Comparison of ENCODE assay signal across 2 cellular contexts in the genomic region with DNA sequence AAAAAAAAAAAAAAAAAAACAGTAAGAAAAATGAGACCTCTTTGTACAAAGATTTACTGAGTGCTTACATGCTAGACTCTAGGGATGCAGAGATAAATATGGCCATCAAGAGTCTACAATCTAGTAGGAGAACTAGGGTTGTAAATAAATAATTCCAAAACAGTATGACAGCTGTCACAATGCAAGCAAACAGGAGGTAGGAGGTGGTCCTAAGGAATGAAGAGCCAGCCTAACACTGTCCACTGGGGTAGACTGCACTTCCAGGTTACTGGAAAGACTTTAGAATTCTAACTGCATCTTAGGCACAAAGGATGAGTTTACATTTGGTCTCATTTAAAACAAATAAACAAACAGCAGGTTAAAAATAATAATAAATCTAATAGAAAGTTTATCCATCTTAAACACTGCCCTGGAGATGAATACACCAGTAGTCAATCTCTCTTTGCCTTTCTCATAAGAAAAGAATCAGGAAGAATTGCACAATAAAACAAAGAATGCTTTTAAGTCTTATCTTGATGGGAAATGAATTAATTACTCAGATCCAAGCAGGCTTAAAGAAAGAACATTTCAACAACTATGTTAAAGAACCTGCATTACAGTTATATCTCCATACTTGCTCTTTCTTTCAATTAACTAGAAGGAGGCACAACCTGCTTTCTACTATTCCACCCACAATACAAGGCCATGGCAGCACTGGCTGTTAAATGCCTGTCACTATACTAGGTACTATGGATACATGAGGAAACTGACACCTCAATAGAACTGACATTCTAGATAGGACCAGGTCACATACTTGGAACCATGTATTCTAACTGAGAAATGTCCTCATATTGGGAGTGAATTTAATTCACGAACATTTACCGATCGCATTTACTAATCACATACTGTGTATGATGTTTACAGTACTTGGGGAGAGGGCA.
A peak's percentile ranks its signal among the peaks of the same experiment; 100 is the strongest.
TF ChIP-seq lines count a peak whose summit lies in the region.

No MANE protein-coding gene starts in this region.

TF ChIP-seq in HepG2, 621 proteins besides CTCF, POLR2A, EP300 and RAD21:
- peak; percentile 19; the same call in 1 of the 2 replicates for TF ChIP-seq CEBPB (IDR thresholded peaks at IDR 0.05; ENCODE audit: borderline replicate concordance, low read depth, low read length)
- TF ChIP-seq ZNF382 (CRISPR knock-in tag; IDR thresholded peaks at IDR 0.05; ENCODE audit: borderline replicate concordance), result no peak

TF ChIP-seq in WTC11, 78 proteins besides CTCF, POLR2A, EP300 and RAD21:
- no peak for TF ChIP-seq CREB1 (CRISPR knock-in tag; IDR thresholded peaks at IDR 0.05)
- TF ChIP-seq, protein P1, sequence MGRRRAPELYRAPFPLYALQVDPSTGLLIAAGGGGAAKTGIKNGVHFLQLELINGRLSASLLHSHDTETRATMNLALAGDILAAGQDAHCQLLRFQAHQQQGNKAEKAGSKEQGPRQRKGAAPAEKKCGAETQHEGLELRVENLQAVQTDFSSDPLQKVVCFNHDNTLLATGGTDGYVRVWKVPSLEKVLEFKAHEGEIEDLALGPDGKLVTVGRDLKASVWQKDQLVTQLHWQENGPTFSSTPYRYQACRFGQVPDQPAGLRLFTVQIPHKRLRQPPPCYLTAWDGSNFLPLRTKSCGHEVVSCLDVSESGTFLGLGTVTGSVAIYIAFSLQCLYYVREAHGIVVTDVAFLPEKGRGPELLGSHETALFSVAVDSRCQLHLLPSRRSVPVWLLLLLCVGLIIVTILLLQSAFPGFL (CRISPR knock-in tag; IDR thresholded peaks at IDR 0.05; ENCODE audit: borderline replicate concordance), result no peak
- TF ChIP-seq TCF7 (CRISPR knock-in tag; IDR thresholded peaks at IDR 0.05; ENCODE audit: low read depth), result no peak
- no peak for TF ChIP-seq GABPB1 (CRISPR knock-in tag; IDR thresholded peaks at IDR 0.05)
- TF ChIP-seq, protein P2, sequence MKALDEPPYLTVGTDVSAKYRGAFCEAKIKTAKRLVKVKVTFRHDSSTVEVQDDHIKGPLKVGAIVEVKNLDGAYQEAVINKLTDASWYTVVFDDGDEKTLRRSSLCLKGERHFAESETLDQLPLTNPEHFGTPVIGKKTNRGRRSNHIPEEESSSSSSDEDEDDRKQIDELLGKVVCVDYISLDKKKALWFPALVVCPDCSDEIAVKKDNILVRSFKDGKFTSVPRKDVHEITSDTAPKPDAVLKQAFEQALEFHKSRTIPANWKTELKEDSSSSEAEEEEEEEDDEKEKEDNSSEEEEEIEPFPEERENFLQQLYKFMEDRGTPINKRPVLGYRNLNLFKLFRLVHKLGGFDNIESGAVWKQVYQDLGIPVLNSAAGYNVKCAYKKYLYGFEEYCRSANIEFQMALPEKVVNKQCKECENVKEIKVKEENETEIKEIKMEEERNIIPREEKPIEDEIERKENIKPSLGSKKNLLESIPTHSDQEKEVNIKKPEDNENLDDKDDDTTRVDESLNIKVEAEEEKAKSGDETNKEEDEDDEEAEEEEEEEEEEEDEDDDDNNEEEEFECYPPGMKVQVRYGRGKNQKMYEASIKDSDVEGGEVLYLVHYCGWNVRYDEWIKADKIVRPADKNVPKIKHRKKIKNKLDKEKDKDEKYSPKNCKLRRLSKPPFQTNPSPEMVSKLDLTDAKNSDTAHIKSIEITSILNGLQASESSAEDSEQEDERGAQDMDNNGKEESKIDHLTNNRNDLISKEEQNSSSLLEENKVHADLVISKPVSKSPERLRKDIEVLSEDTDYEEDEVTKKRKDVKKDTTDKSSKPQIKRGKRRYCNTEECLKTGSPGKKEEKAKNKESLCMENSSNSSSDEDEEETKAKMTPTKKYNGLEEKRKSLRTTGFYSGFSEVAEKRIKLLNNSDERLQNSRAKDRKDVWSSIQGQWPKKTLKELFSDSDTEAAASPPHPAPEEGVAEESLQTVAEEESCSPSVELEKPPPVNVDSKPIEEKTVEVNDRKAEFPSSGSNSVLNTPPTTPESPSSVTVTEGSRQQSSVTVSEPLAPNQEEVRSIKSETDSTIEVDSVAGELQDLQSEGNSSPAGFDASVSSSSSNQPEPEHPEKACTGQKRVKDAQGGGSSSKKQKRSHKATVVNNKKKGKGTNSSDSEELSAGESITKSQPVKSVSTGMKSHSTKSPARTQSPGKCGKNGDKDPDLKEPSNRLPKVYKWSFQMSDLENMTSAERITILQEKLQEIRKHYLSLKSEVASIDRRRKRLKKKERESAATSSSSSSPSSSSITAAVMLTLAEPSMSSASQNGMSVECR (CRISPR knock-in tag; IDR thresholded peaks at IDR 0.05; ENCODE audit: borderline replicate concordance), result no peak
- TF ChIP-seq, protein P3, sequence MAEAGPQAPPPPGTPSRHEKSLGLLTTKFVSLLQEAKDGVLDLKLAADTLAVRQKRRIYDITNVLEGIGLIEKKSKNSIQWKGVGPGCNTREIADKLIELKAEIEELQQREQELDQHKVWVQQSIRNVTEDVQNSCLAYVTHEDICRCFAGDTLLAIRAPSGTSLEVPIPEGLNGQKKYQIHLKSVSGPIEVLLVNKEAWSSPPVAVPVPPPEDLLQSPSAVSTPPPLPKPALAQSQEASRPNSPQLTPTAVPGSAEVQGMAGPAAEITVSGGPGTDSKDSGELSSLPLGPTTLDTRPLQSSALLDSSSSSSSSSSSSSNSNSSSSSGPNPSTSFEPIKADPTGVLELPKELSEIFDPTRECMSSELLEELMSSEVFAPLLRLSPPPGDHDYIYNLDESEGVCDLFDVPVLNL (CRISPR knock-in tag; IDR thresholded peaks at IDR 0.05; ENCODE audit: borderline replicate concordance, low read depth), result no peak
- TF ChIP-seq RORB (CRISPR knock-in tag; IDR thresholded peaks at IDR 0.05), result no peak
- TF ChIP-seq MXD4 (CRISPR knock-in tag; IDR thresholded peaks at IDR 0.05; ENCODE audit: borderline replicate concordance), result no peak
- no peak for TF ChIP-seq SP1 (CRISPR knock-in tag; conservative IDR thresholded peaks at IDR 0.05)
- no peak for TF ChIP-seq JAZF1 (CRISPR knock-in tag; IDR thresholded peaks at IDR 0.05)
- TF ChIP-seq, protein P4, sequence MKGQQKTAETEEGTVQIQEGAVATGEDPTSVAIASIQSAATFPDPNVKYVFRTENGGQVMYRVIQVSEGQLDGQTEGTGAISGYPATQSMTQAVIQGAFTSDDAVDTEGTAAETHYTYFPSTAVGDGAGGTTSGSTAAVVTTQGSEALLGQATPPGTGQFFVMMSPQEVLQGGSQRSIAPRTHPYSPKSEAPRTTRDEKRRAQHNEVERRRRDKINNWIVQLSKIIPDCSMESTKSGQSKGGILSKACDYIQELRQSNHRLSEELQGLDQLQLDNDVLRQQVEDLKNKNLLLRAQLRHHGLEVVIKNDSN (CRISPR knock-in tag; IDR thresholded peaks at IDR 0.05), result no peak
- TF ChIP-seq, protein P5, sequence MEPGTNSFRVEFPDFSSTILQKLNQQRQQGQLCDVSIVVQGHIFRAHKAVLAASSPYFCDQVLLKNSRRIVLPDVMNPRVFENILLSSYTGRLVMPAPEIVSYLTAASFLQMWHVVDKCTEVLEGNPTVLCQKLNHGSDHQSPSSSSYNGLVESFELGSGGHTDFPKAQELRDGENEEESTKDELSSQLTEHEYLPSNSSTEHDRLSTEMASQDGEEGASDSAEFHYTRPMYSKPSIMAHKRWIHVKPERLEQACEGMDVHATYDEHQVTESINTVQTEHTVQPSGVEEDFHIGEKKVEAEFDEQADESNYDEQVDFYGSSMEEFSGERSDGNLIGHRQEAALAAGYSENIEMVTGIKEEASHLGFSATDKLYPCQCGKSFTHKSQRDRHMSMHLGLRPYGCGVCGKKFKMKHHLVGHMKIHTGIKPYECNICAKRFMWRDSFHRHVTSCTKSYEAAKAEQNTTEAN (CRISPR knock-in tag; IDR thresholded peaks at IDR 0.05), result no peak
- TF ChIP-seq, protein P6, sequence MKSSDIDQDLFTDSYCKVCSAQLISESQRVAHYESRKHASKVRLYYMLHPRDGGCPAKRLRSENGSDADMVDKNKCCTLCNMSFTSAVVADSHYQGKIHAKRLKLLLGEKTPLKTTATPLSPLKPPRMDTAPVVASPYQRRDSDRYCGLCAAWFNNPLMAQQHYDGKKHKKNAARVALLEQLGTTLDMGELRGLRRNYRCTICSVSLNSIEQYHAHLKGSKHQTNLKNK (CRISPR knock-in tag; IDR thresholded peaks at IDR 0.05), result no peak
- no peak for TF ChIP-seq ZNF219 (CRISPR knock-in tag; IDR thresholded peaks at IDR 0.05; ENCODE audit: borderline replicate concordance)
- TF ChIP-seq, protein P7, sequence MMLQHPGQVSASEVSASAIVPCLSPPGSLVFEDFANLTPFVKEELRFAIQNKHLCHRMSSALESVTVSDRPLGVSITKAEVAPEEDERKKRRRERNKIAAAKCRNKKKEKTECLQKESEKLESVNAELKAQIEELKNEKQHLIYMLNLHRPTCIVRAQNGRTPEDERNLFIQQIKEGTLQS (CRISPR knock-in tag; conservative IDR thresholded peaks at IDR 0.05), result no peak
- no peak for TF ChIP-seq RELA (CRISPR knock-in tag; IDR thresholded peaks at IDR 0.05; ENCODE audit: borderline replicate concordance)
- no peak for TF ChIP-seq ATF1 (CRISPR knock-in tag; IDR thresholded peaks at IDR 0.05)
TF ChIP-seq in WTC11: peak in this region for 0.
